8 cellular contexts compared by ENCODE assay signal in genomic region chr10:46229144-46229563, GRCh38. TPM values are rescaled to one million over a fixed set of nuclear protein-coding genes. Genes with fewer than 3 reads are reported as not detected.
DNase-seq lines count a peak whose midpoint lies in the region; ATAC-seq and TF ChIP-seq lines count a peak whose summit lies in the region.

No MANE protein-coding gene starts in this region.

- no peak overlapping the region for H3K4me3 ChIP-seq in GM06990 (replicated peaks; ENCODE audit: low read depth, low read length)
- no peak overlapping the region for H3K4me3 ChIP-seq in LNCaP clone FGC (ENCODE audit: low read depth, low read length)

- peaks cover 15% of the 10 kb centered on the region for H3K36me3 Mint-ChIP-seq in activated naive CD8-positive, alpha-beta T cell treated with anti-CD3 and anti-CD28 coated beads for 36 hours

- ATAC-seq in left lobe of liver (peak; percentile 57), HG02981 (IDR thresholded peaks at IDR 0.05; ENCODE audit: unreplicated experiment) (no peak), GM21825 (IDR thresholded peaks at IDR 0.05; ENCODE audit: unreplicated experiment) (no peak)

- no peaks in the 10 kb centered on the region for H3K27me3 Mint-ChIP-seq in activated naive CD8-positive, alpha-beta T cell treated with anti-CD3 and anti-CD28 coated beads for 36 hours

- H3K4me3 Mint-ChIP-seq in activated naive CD8-positive, alpha-beta T cell treated with anti-CD3 and anti-CD28 coated beads for 36 hours, result no peak overlapping the region

- H3K4me1 Mint-ChIP-seq in activated naive CD8-positive, alpha-beta T cell treated with anti-CD3 and anti-CD28 coated beads for 36 hours, result peaks cover 10% of the 10 kb centered on the region

- TF ChIP-seq CTCF in GM06990 (IDR thresholded peaks at IDR 0.05; ENCODE audit: insufficient read depth, low read length, poor library complexity, severe bottlenecking), result peak; percentile 74
- peak; percentile 74 for TF ChIP-seq CTCF in LNCaP clone FGC (IDR thresholded peaks at IDR 0.05; ENCODE audit: control insufficient read depth, extremely low read depth, insufficient read depth)

- no peaks in the 10 kb centered on the region for H3K36me3 ChIP-seq in GM06990 (ENCODE audit: control insufficient read depth, insufficient read depth, low read length)

- peaks cover 2% of the 10 kb centered on the region for H3K9me3 Mint-ChIP-seq in activated naive CD8-positive, alpha-beta T cell treated with anti-CD3 and anti-CD28 coated beads for 36 hours

- H3K27me3 ChIP-seq in GM06990 (replicated peaks; ENCODE audit: control insufficient read depth, insufficient read depth, low read length), result no peaks in the 10 kb centered on the region

- H3K27ac Mint-ChIP-seq in activated naive CD8-positive, alpha-beta T cell treated with anti-CD3 and anti-CD28 coated beads for 36 hours, result no peak overlapping the region

- DNase-seq in GM06990 (ENCODE audit: extremely low read depth, insufficient read length) (no peak), LNCaP clone FGC (ENCODE audit: low read depth) (no peak), left lobe of liver (ENCODE audit: low spot score) (peak; percentile 42), T1000 (lab: John Stamatoyannopoulos, UW) (no peak), NCI-H526 treated with DMSO at 0.1 percent for 48 hours (lab: John Stamatoyannopoulos, UW) (no peak)
- peak; percentile 19 for DNase-seq in activated naive CD8-positive, alpha-beta T cell treated with anti-CD3 and anti-CD28 coated beads for 36 hours

RNA-seq across cellular contexts. Expression of gene ANTXRL, which starts 57.6 kb away (rescaled TPM):
- total RNA-seq in activated naive CD8-positive, alpha-beta T cell treated with anti-CD3 and anti-CD28 coated beads for 36 hours, result not detected
- not detected for total RNA-seq in left lobe of liver

Comparison
In these comparisons a context has a peak if more than half of its experiments do, and no peak if none do; other contexts are left out.
1. DNase-seq: peak in activated naive CD8-positive, alpha-beta T cell treated with anti-CD3 and anti-CD28 coated beads for 36 hours (single experiment) and left lobe of liver (single experiment); none in GM06990 (single experiment), LNCaP clone FGC (single experiment), T1000 (single experiment) and NCI-H526 treated with DMSO at 0.1 percent for 48 hours (single experiment).